ENCODE assay signal across 8 cellular contexts in the genomic region with DNA sequence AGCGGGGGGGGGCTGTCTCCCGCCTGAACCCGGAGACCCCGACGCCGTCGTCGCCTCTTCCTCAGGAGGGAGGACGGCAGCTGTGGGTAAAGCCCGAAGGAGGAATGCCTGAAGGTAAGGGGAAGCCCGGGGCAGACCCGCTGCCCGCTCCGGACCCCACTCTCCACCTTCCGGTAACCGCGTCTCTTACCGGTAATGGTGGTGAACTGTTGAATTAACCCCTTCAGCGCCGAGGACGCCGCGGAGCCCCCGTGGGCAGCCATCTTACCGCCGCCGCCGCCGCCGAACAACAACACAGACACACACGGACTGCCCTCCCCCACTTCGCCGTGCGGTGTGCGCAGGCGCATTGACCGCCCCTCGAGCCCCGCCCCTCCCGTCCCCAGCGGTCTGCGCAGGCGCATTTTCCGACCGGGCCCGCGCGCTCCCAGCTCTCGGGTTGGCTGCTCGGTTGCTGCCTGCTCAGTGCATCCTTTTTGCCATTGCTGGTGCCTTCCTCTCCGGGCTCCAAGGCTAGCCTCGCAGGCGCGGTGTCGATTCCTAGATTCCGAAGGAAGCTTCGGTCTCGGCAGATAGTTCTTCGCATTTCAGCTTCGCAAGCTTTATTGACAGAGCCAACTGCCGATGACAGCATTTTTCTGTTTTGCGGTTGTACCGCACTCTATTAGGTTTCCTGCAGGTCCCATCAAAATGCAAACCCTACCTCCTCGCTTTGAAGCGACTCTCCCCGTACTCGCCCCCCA. TPM values are rescaled to one million over a fixed set of nuclear protein-coding genes. Genes with fewer than 3 reads are reported as not detected.
DNase-seq lines count a peak whose midpoint lies in the region; ATAC-seq, FAIRE-seq and TF ChIP-seq lines count a peak whose summit lies in the region.

A gene with protein sequence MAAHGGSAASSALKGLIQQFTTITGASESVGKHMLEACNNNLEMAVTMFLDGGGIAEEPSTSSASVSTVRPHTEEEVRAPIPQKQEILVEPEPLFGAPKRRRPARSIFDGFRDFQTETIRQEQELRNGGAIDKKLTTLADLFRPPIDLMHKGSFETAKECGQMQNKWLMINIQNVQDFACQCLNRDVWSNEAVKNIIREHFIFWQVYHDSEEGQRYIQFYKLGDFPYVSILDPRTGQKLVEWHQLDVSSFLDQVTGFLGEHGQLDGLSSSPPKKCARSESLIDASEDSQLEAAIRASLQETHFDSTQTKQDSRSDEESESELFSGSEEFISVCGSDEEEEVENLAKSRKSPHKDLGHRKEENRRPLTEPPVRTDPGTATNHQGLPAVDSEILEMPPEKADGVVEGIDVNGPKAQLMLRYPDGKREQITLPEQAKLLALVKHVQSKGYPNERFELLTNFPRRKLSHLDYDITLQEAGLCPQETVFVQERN (minus strand): TSS at position 291 of the 743 bp plus-strand sequence. CDS start 28 bp downstream, at position 263.

- no peak for TF ChIP-seq POLR2A in esophagus muscularis mucosa (IDR thresholded peaks at IDR 0.05; ENCODE audit: low read depth)

- TF ChIP-seq EP300 in esophagus muscularis mucosa (IDR thresholded peaks at IDR 0.05), result no peak

- peaks cover 3% of the 10 kb centered on the region; the same call in 1 of the 2 replicates for H4K20me1 ChIP-seq in Karpas-422 (ENCODE audit: insufficient read depth, low read depth, low read length)

- ATAC-seq in GM21786 (IDR thresholded peaks at IDR 0.05; ENCODE audit: unreplicated experiment), result peak; percentile 83
- ATAC-seq in activated T-cell treated with anti-CD3 and anti-CD28 coated beads, Interleukin-2, amount 50 U/mL, for 72 hours (replicated peaks in 1 of 2), result peak; percentile 89 to 92

- peak within 1 kb of the TSS; percentile 99 for H3K27ac Mint-ChIP-seq in activated T-cell treated with anti-CD3 and anti-CD28 coated beads, Interleukin-2, amount 50 U/mL, for 72 hours

- H3K9me2 ChIP-seq in Karpas-422 (replicated peaks; ENCODE audit: insufficient read depth, low read length), result no peaks in the 10 kb centered on the region

- H3K36me3 ChIP-seq in Karpas-422 (ENCODE audit: insufficient read depth, low read length) (no peaks in the 10 kb centered on the region; the same call in 1 of the 2 replicates), esophagus muscularis mucosa (peaks cover 0 to 9% (median 3%) of the 10 kb centered on the region in 4 donors), muscle layer of duodenum (ENCODE audit: control insufficient read depth in 1 of 2, insufficient read depth in 2 of 2, low read length in 2 of 2) (no peaks in the 10 kb centered on the region)

- H3K9me3 ChIP-seq in Karpas-422 (ENCODE audit: low read length) (no peaks in the 10 kb centered on the region), esophagus muscularis mucosa (no peaks in the 10 kb centered on the region), muscle layer of duodenum (ENCODE audit: control insufficient read depth in 1 of 2, low read length in 2 of 2) (no peaks in the 10 kb centered on the region)

- H3K4me2 ChIP-seq in Karpas-422 (ENCODE audit: low read depth, low read length, poor library complexity, severe bottlenecking), result peak within 1 kb of the TSS; percentile 96

- no peaks in the 10 kb centered on the region for H3K27me3 ChIP-seq in Karpas-422 (ENCODE audit: low read length)
- H3K27me3 ChIP-seq in esophagus muscularis mucosa, result no peaks in the 10 kb centered on the region
- H3K27me3 ChIP-seq in muscle layer of duodenum (ENCODE audit: low read depth, low read length), result no peaks in the 10 kb centered on the region

- H3K4me1 ChIP-seq in Karpas-422 (ENCODE audit: low read length) (peaks cover 20% of the 10 kb centered on the region), esophagus muscularis mucosa (peaks cover 21 to 33% (median 27%) of the 10 kb centered on the region in 4 donors), muscle layer of duodenum (ENCODE audit: control insufficient read depth in 1 of 2, insufficient read depth in 2 of 2, low read length in 2 of 2) (peaks cover 0 to 11% of the 10 kb centered on the region in 2 donors)

- peak within 1 kb of the TSS; percentile 84 for H3K27ac ChIP-seq in Karpas-422 (ENCODE audit: low read length)
- H3K27ac ChIP-seq in esophagus muscularis mucosa (replicated peaks in 1 of 4), result peak within 1 kb of the TSS; percentile 93 to 97 (median 96)
- H3K27ac ChIP-seq in muscle layer of duodenum (ENCODE audit: low read length), result peak within 1 kb of the TSS; percentile 82

- peaks cover 27% of the 10 kb centered on the region for H3K4me1 Mint-ChIP-seq in activated T-cell treated with anti-CD3 and anti-CD28 coated beads, Interleukin-2, amount 50 U/mL, for 72 hours (ENCODE audit: low read depth)

- H3K27me3 Mint-ChIP-seq in activated T-cell treated with anti-CD3 and anti-CD28 coated beads, Interleukin-2, amount 50 U/mL, for 72 hours (ENCODE audit: low read depth), result no peaks in the 10 kb centered on the region

- H3K4me3 Mint-ChIP-seq in activated T-cell treated with anti-CD3 and anti-CD28 coated beads, Interleukin-2, amount 50 U/mL, for 72 hours, result peak within 1 kb of the TSS; percentile 86 to 92

- peak within 1 kb of the TSS; percentile 84 for H3K4me3 ChIP-seq in Karpas-422 (ENCODE audit: low read length)
- H3K4me3 ChIP-seq in esophagus muscularis mucosa, result peak within 1 kb of the TSS; percentile 92 to 99 (median 97)
- peak within 1 kb of the TSS; percentile 92 to 94 for H3K4me3 ChIP-seq in muscle layer of duodenum (ENCODE audit: low read depth in 1 of 2, low read length in 2 of 2)

- peak within 1 kb of the TSS; percentile 94 for H2AFZ ChIP-seq in Karpas-422 (ENCODE audit: low read length)

- TF ChIP-seq CTCF in esophagus muscularis mucosa (IDR thresholded peaks at IDR 0.05), result no peak

- FAIRE-seq in RCC 7860 (lab: Jason Lieb, UNC), result peak; percentile 18

- peaks cover 52% of the 10 kb centered on the region for H3K79me2 ChIP-seq in Karpas-422 (ENCODE audit: low read length)

- peak within 1 kb of the TSS; percentile 91 for H3K9ac ChIP-seq in Karpas-422 (ENCODE audit: low read length)

- 0% methylated on average over 18 of the region's 67 CpGs for WGBS in esophagus muscularis mucosa

- H3K36me3 Mint-ChIP-seq in activated T-cell treated with anti-CD3 and anti-CD28 coated beads, Interleukin-2, amount 50 U/mL, for 72 hours (ENCODE audit: insufficient read depth in 2 of 2), result peaks cover 7 to 8% of the 10 kb centered on the region in 2 donors

- intact Hi-C loops in esophagus muscularis mucosa (cut with DNase I), result loop anchor here (2.0 kb wide), 1 partner anchor 68 kb away; no protein-coding TSS in a partner anchor

- H3K9me3 Mint-ChIP-seq in activated T-cell treated with anti-CD3 and anti-CD28 coated beads, Interleukin-2, amount 50 U/mL, for 72 hours, result no peaks in the 10 kb centered on the region

- DNase-seq in DMS79 (lab: John Stamatoyannopoulos, UW) (peak; percentile 96), Karpas-422 (peak; percentile 99), RCC 7860 (ENCODE audit: low spot score) (peak; percentile 85), esophagus muscularis mucosa (ENCODE audit: extremely low spot score) (peak; percentile 98)
- DNase-seq in activated T-cell treated with anti-CD3 and anti-CD28 coated beads, Interleukin-2, amount 50 U/mL, for 72 hours, result peak; percentile 93 to 97
- DNase-seq in stimulated activated CD8-positive, alpha-beta memory T cell treated with anti-CD3 and anti-CD28 coated beads, Interleukin-7, amount 100 ng/mL, for 24 hours (ENCODE audit: low read depth), result peak; percentile 95

RNA-seq across cellular contexts. Expression of the gene that starts here (rescaled TPM):
- 25.5 and 33.0 TPM in 2 replicates for total RNA-seq in Karpas-422 (2014; rRNA removed; shearing (Covaris generic); ENCODE audit: low replicate concordance)
- total RNA-seq in activated T-cell treated with anti-CD3 and anti-CD28 coated beads, Interleukin-2, amount 50 U/mL, for 72 hours, result 10 to 100 TPM; 77.3 to 89.6 TPM
- 10 to 100 TPM; 15.6 to 23.7 (median 17.2) TPM for total RNA-seq in esophagus muscularis mucosa

Comparison
In these comparisons a context has a peak if more than half of its experiments do, and no peak if none do; other contexts are left out.
1. Peak in every context shown above with its lines: DNase-seq, ATAC-seq, H3K4me3 ChIP-seq and H3K27ac ChIP-seq.